Comparison of ENCODE assay signal across 8 cellular contexts in genomic region chr5:180914646-180915045, GRCh38. TPM values are rescaled to one million over a fixed set of nuclear protein-coding genes. Genes with fewer than 3 reads are reported as not detected.
"Had no signal": no experiment of that assay in that cellular context is flagged by ENCODE, and none has a peak within 500 bp of the region (broad histone marks: within the 10 kb centered on the region; RNA-seq: fewer than 3 reads in every experiment).

No MANE protein-coding gene starts in this region.

- H3K27ac ChIP-seq: GM23248 had no signal

- H3K9ac ChIP-seq: GM23248 had no signal

- H3K36me3 ChIP-seq: HAP-1 had no signal

- H3K4me3 ChIP-seq: GM23248, HAP-1 had no signal

- H3K9me3 ChIP-seq: HAP-1 had no signal

- DNase-seq: GM23248, GOT3, H7, HFFc6, KBM-7 had no signal

RNA-seq across cellular contexts. Expression of gene BTNL8, which starts 15.7 kb away (rescaled TPM):
- total RNA-seq: GM23248, H4, HepG2, HFFc6 had no signal
